In the genomic region with DNA sequence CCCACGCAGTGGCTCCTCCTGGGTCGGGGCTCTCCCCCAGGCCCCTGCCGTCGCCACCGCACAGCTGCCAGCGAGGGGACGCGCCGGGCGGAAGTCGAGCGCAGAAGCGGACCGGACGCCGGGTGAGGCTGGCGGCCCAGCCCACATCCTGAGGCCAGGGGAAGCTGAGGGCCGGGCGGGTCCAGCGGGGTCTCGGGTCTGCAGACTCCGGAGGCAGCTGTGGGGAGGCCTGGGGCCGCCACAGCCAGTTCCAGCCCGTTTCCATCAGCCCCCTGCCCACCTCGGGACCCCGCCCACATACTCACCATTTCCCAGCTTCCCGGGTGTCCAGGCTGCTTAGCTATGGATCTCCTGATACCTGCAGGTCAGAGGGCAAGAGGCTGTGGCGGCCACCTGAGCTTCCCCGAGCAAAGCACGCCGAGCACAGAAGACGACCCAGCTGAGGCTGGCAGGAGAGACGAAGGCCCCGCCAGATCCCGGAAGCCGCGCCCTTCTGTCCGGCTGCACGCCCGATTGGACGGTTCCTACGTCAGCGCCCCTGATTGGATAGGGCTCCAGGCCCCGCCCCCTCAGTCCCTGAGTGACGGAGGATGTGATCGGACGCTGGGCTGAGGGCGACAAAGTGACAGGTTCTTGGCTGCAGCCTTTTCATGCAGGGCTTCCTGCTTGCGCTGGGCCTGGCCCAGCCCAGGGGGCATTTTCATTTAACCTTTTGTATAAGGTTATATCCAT, we compare ENCODE assay signal across 1 cellular context.
TF ChIP-seq lines count a peak whose summit lies in the region.

No MANE protein-coding gene starts in this region.

TF ChIP-seq in K562, 482 proteins besides CTCF, POLR2A, EP300 and RAD21 (continued from another document and continues in another):
- TF ChIP-seq, protein P1, sequence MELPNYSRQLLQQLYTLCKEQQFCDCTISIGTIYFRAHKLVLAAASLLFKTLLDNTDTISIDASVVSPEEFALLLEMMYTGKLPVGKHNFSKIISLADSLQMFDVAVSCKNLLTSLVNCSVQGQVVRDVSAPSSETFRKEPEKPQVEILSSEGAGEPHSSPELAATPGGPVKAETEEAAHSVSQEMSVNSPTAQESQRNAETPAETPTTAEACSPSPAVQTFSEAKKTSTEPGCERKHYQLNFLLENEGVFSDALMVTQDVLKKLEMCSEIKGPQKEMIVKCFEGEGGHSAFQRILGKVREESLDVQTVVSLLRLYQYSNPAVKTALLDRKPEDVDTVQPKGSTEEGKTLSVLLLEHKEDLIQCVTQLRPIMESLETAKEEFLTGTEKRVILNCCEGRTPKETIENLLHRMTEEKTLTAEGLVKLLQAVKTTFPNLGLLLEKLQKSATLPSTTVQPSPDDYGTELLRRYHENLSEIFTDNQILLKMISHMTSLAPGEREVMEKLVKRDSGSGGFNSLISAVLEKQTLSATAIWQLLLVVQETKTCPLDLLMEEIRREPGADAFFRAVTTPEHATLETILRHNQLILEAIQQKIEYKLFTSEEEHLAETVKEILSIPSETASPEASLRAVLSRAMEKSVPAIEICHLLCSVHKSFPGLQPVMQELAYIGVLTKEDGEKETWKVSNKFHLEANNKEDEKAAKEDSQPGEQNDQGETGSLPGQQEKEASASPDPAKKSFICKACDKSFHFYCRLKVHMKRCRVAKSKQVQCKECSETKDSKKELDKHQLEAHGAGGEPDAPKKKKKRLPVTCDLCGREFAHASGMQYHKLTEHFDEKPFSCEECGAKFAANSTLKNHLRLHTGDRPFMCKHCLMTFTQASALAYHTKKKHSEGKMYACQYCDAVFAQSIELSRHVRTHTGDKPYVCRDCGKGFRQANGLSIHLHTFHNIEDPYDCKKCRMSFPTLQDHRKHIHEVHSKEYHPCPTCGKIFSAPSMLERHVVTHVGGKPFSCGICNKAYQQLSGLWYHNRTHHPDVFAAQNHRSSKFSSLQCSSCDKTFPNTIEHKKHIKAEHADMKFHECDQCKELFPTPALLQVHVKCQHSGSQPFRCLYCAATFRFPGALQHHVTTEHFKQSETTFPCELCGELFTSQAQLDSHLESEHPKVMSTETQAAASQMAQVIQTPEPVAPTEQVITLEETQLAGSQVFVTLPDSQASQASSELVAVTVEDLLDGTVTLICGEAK (IDR thresholded peaks at IDR 0.05), result peak; percentile 80
- TF ChIP-seq, protein P1 (CRISPR knock-in tag; IDR thresholded peaks at IDR 0.05), result no peak
- TF ChIP-seq TAF1 (IDR thresholded peaks at IDR 0.05; ENCODE audit: control insufficient read depth, extremely low read depth, insufficient read depth, low read length, severe bottlenecking), result peak; percentile 85
- peak; percentile 95 for TF ChIP-seq KDM5B (IDR thresholded peaks at IDR 0.05; ENCODE audit: insufficient replicate concordance, low read depth, low read length)
- TF ChIP-seq BCL6 (CRISPR knock-in tag; IDR thresholded peaks at IDR 0.05), result no peak
- TF ChIP-seq, protein P2, sequence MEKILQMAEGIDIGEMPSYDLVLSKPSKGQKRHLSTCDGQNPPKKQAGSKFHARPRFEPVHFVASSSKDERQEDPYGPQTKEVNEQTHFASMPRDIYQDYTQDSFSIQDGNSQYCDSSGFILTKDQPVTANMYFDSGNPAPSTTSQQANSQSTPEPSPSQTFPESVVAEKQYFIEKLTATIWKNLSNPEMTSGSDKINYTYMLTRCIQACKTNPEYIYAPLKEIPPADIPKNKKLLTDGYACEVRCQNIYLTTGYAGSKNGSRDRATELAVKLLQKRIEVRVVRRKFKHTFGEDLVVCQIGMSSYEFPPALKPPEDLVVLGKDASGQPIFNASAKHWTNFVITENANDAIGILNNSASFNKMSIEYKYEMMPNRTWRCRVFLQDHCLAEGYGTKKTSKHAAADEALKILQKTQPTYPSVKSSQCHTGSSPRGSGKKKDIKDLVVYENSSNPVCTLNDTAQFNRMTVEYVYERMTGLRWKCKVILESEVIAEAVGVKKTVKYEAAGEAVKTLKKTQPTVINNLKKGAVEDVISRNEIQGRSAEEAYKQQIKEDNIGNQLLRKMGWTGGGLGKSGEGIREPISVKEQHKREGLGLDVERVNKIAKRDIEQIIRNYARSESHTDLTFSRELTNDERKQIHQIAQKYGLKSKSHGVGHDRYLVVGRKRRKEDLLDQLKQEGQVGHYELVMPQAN (IDR thresholded peaks at IDR 0.05; ENCODE audit: borderline replicate concordance), result peak; percentile 98
- TF ChIP-seq, protein P3, sequence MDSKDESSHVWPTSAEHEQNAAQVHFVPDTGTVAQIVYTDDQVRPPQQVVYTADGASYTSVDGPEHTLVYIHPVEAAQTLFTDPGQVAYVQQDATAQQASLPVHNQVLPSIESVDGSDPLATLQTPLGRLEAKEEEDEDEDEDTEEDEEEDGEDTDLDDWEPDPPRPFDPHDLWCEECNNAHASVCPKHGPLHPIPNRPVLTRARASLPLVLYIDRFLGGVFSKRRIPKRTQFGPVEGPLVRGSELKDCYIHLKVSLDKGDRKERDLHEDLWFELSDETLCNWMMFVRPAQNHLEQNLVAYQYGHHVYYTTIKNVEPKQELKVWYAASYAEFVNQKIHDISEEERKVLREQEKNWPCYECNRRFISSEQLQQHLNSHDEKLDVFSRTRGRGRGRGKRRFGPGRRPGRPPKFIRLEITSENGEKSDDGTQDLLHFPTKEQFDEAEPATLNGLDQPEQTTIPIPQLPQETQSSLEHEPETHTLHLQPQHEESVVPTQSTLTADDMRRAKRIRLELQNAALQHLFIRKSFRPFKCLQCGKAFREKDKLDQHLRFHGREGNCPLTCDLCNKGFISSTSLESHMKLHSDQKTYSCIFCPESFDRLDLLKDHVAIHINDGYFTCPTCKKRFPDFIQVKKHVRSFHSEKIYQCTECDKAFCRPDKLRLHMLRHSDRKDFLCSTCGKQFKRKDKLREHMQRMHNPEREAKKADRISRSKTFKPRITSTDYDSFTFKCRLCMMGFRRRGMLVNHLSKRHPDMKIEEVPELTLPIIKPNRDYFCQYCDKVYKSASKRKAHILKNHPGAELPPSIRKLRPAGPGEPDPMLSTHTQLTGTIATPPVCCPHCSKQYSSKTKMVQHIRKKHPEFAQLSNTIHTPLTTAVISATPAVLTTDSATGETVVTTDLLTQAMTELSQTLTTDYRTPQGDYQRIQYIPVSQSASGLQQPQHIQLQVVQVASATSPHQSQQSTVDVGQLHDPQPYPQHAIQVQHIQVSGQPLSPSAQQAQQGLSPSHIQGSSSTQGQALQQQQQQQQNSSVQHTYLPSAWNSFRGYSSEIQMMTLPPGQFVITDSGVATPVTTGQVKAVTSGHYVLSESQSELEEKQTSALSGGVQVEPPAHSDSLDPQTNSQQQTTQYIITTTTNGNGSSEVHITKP (IDR thresholded peaks at IDR 0.05; ENCODE audit: partially characterized antibody), result peak; percentile 36
- TF ChIP-seq, protein P4, sequence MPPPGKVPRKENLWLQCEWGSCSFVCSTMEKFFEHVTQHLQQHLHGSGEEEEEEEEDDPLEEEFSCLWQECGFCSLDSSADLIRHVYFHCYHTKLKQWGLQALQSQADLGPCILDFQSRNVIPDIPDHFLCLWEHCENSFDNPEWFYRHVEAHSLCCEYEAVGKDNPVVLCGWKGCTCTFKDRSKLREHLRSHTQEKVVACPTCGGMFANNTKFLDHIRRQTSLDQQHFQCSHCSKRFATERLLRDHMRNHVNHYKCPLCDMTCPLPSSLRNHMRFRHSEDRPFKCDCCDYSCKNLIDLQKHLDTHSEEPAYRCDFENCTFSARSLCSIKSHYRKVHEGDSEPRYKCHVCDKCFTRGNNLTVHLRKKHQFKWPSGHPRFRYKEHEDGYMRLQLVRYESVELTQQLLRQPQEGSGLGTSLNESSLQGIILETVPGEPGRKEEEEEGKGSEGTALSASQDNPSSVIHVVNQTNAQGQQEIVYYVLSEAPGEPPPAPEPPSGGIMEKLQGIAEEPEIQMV (tag; conservative IDR thresholded peaks at IDR 0.05; ENCODE audit: low read depth), result 0 out of 2 replicates have a peak, but pooled peaks have one; percentile 8
- TF ChIP-seq, protein P5, sequence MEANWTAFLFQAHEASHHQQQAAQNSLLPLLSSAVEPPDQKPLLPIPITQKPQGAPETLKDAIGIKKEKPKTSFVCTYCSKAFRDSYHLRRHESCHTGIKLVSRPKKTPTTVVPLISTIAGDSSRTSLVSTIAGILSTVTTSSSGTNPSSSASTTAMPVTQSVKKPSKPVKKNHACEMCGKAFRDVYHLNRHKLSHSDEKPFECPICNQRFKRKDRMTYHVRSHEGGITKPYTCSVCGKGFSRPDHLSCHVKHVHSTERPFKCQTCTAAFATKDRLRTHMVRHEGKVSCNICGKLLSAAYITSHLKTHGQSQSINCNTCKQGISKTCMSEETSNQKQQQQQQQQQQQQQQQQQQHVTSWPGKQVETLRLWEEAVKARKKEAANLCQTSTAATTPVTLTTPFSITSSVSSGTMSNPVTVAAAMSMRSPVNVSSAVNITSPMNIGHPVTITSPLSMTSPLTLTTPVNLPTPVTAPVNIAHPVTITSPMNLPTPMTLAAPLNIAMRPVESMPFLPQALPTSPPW (CRISPR knock-in tag; IDR thresholded peaks at IDR 0.05), result peak; percentile 51; the same call in 1 of the 2 replicates
- TF ChIP-seq, protein P6, sequence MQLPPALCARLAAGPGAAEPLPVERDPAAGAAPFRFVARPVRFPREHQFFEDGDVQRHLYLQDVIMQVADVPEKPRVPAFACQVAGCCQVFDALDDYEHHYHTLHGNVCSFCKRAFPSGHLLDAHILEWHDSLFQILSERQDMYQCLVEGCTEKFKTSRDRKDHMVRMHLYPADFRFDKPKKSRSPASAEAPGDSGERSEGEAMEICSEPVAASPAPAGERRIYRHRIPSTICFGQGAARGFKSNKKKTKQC (CRISPR knock-in tag; IDR thresholded peaks at IDR 0.05), result peak; percentile 72
- TF ChIP-seq, protein P7, sequence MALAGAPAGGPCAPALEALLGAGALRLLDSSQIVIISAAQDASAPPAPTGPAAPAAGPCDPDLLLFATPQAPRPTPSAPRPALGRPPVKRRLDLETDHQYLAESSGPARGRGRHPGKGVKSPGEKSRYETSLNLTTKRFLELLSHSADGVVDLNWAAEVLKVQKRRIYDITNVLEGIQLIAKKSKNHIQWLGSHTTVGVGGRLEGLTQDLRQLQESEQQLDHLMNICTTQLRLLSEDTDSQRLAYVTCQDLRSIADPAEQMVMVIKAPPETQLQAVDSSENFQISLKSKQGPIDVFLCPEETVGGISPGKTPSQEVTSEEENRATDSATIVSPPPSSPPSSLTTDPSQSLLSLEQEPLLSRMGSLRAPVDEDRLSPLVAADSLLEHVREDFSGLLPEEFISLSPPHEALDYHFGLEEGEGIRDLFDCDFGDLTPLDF (CRISPR knock-in tag; IDR thresholded peaks at IDR 0.05), result peak; percentile 39; the same call in 1 of the 2 replicates
- TF ChIP-seq DMBX1 (CRISPR knock-in tag; IDR thresholded peaks at IDR 0.05; ENCODE audit: borderline replicate concordance), result 0 out of 2 replicates have a peak, but pooled peaks have one; percentile 37
- TF ChIP-seq SMARCA4 (IDR thresholded peaks at IDR 0.05), result no peak
- TF ChIP-seq ZNF696 (CRISPR knock-in tag; conservative IDR thresholded peaks at IDR 0.05), result no peak
- TF ChIP-seq, protein P8, sequence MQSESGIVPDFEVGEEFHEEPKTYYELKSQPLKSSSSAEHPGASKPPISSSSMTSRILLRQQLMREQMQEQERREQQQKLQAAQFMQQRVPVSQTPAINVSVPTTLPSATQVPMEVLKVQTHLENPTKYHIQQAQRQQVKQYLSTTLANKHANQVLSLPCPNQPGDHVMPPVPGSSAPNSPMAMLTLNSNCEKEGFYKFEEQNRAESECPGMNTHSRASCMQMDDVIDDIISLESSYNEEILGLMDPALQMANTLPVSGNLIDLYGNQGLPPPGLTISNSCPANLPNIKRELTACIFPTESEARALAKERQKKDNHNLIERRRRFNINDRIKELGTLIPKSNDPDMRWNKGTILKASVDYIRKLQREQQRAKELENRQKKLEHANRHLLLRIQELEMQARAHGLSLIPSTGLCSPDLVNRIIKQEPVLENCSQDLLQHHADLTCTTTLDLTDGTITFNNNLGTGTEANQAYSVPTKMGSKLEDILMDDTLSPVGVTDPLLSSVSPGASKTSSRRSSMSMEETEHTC (IDR thresholded peaks at IDR 0.05), result no peak
- TF ChIP-seq ELF4 (CRISPR knock-in tag; IDR thresholded peaks at IDR 0.05), result peak; percentile 85
- peak; percentile 80; the same call in 1 of the 2 replicates for TF ChIP-seq CC2D1A (IDR thresholded peaks at IDR 0.05)
- TF ChIP-seq FOXP1 (CRISPR knock-in tag; IDR thresholded peaks at IDR 0.05), result no peak
- TF ChIP-seq, protein P9, sequence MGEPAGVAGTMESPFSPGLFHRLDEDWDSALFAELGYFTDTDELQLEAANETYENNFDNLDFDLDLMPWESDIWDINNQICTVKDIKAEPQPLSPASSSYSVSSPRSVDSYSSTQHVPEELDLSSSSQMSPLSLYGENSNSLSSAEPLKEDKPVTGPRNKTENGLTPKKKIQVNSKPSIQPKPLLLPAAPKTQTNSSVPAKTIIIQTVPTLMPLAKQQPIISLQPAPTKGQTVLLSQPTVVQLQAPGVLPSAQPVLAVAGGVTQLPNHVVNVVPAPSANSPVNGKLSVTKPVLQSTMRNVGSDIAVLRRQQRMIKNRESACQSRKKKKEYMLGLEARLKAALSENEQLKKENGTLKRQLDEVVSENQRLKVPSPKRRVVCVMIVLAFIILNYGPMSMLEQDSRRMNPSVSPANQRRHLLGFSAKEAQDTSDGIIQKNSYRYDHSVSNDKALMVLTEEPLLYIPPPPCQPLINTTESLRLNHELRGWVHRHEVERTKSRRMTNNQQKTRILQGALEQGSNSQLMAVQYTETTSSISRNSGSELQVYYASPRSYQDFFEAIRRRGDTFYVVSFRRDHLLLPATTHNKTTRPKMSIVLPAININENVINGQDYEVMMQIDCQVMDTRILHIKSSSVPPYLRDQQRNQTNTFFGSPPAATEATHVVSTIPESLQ (CRISPR knock-in tag; IDR thresholded peaks at IDR 0.05), result 0 out of 2 replicates have a peak, but pooled peaks have one; percentile 66
